In the genomic region with DNA sequence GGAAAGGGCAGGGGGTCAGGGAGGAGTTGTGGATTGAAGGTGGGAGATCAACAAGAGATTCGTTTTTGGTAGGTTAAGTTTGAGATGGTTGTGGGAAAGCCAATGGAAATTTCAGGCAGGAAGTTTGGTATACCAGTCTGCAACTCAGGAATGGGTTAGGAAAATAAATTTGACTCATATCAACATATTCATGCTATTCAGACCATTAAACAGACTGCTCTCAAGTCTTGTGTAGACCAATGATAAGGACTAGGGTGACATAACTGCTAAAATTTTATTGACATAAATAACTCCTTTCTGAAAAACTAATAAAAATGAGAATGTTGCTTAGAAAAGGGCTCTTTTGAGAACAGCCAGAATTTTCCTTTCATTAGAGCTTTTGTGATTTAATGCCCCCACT, we compare ENCODE assay signal across 1 cellular context.
TF ChIP-seq lines count a peak whose summit lies in the region.

No MANE protein-coding gene starts in this region.

TF ChIP-seq in H1, 55 proteins besides CTCF, POLR2A, EP300 and RAD21:
- TF ChIP-seq, protein P1, sequence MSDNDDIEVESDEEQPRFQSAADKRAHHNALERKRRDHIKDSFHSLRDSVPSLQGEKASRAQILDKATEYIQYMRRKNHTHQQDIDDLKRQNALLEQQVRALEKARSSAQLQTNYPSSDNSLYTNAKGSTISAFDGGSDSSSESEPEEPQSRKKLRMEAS (IDR thresholded peaks at IDR 0.05), result no peak
- no peak for TF ChIP-seq CHD1 (IDR thresholded peaks at IDR 0.05; ENCODE audit: low read depth, low read length)
- no peak for TF ChIP-seq NANOG (IDR thresholded peaks at IDR 0.05; ENCODE audit: insufficient read depth, low read depth, low read length, poor library complexity, severe bottlenecking)
- TF ChIP-seq RNF2 (IDR thresholded peaks at IDR 0.05; ENCODE audit: borderline replicate concordance, low read depth, low read length, missing control alignments, poor library complexity, severe bottlenecking), result no peak
- no peak for TF ChIP-seq TEAD4 (IDR thresholded peaks at IDR 0.05; ENCODE audit: low read depth, low read length)
- TF ChIP-seq EGR1 (IDR thresholded peaks at IDR 0.05; ENCODE audit: borderline replicate concordance, low read depth, low read length), result no peak
- TF ChIP-seq BCL11A (IDR thresholded peaks at IDR 0.05; ENCODE audit: low read depth in 2 of 2, low read length in 2 of 2), result no peak
- no peak for TF ChIP-seq SP4 (IDR thresholded peaks at IDR 0.05; ENCODE audit: low read length)
- no peak for TF ChIP-seq CBX8 (IDR thresholded peaks at IDR 0.05; ENCODE audit: borderline replicate concordance, low read depth, low read length)
- no peak for TF ChIP-seq SUZ12 (IDR thresholded peaks at IDR 0.05; ENCODE audit: low read length)
- no peak for TF ChIP-seq EZH2 (IDR thresholded peaks at IDR 0.05; ENCODE audit: low read depth, low read length, severe bottlenecking)
- no peak for TF ChIP-seq POU5F1 (IDR thresholded peaks at IDR 0.05; ENCODE audit: low read depth, low read length)
- no peak for TF ChIP-seq SIX5 (IDR thresholded peaks at IDR 0.05; ENCODE audit: low read depth, low read length)
- TF ChIP-seq ATF3 (IDR thresholded peaks at IDR 0.05; ENCODE audit: insufficient read depth, low read depth, low read length), result no peak
TF ChIP-seq in H1: peak in this region for 0.
